29 cellular contexts compared by ENCODE assay signal in the genomic region with DNA sequence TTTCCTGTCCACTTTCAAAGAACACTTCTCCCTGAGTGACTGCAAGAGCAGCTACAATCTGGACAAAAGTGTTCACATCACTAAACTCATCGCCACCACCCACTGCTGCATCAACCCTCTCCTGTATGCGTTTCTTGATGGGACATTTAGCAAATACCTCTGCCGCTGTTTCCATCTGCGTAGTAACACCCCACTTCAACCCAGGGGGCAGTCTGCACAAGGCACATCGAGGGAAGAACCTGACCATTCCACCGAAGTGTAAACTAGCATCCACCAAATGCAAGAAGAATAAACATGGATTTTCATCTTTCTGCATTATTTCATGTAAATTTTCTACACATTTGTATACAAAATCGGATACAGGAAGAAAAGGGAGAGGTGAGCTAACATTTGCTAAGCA. TPM values are rescaled to one million over a fixed set of nuclear protein-coding genes. Genes with fewer than 3 reads are reported as not detected.
A peak's percentile ranks its signal among the peaks of the same experiment; 100 is the strongest.
DNase-seq lines count a peak whose midpoint lies in the region; ATAC-seq and TF ChIP-seq lines count a peak whose summit lies in the region.
"Had no signal": no experiment of that assay in that cellular context is flagged by ENCODE, and none has a peak within 500 bp of the region (broad histone marks: within the 10 kb centered on the region; RNA-seq: fewer than 3 reads in every experiment).

No MANE protein-coding gene starts in this region.

- no peak overlapping the region for H3K4me3 ChIP-seq in endodermal cell (ENCODE audit: low read length)
- no peak overlapping the region for H3K4me3 ChIP-seq in psoas muscle
- H3K4me3 ChIP-seq: adrenal gland, sigmoid colon, thoracic aorta had no signal

- no peak overlapping the region for H3K27ac Mint-ChIP-seq in endodermal cell
- H3K27ac Mint-ChIP-seq: progenitor cell of endocrine pancreas had no signal

- TF ChIP-seq CTCF in GM13976 (IDR thresholded peaks at IDR 0.05; ENCODE audit: borderline replicate concordance, control extremely low read depth, extremely low read depth, insufficient read depth, missing control alignments), result no peak
- peak; percentile 57 for TF ChIP-seq CTCF in endodermal cell (conservative IDR thresholded peaks at IDR 0.05)
- no peak for TF ChIP-seq CTCF in psoas muscle (IDR thresholded peaks at IDR 0.05)

- no peak overlapping the region for H3K4me3 Mint-ChIP-seq in endodermal cell
- H3K4me3 Mint-ChIP-seq: activated B cell treated with CpG ODN at 0.5 μM for 24 hours had no signal

- H3K9ac ChIP-seq in endodermal cell (ENCODE audit: extremely low read depth, low read length, poor library complexity, severe bottlenecking), result no peak overlapping the region

- H3K4me1 ChIP-seq in endodermal cell (ENCODE audit: control insufficient read depth, insufficient read depth, low read length) (no peaks in the 10 kb centered on the region), psoas muscle (peaks cover 27% of the 10 kb centered on the region)
- H3K4me1 ChIP-seq: adrenal gland, breast epithelium, foreskin keratinocyte, sigmoid colon had no signal

- no peaks in the 10 kb centered on the region for H3K27me3 Mint-ChIP-seq in endodermal cell (ENCODE audit: insufficient read depth)
- H3K27me3 Mint-ChIP-seq: activated B cell treated with CpG ODN at 0.5 μM for 24 hours had no signal

- H3K9me3 ChIP-seq in KOPT-K1 (ENCODE audit: insufficient read depth, low read length, poor library complexity, severe bottlenecking) (no peaks in the 10 kb centered on the region), endodermal cell (ENCODE audit: control insufficient read depth, low read length) (no peaks in the 10 kb centered on the region), psoas muscle (no peaks in the 10 kb centered on the region)
- H3K9me3 ChIP-seq: adrenal gland, breast epithelium, Peyer's patch, sigmoid colon, thoracic aorta had no signal

- no peaks in the 10 kb centered on the region for H3K36me3 Mint-ChIP-seq in endodermal cell (ENCODE audit: low read depth)

- H3K27me3 ChIP-seq in endodermal cell (ENCODE audit: control insufficient read depth, insufficient read depth, low read length, poor library complexity, severe bottlenecking) (no peaks in the 10 kb centered on the region), psoas muscle (ENCODE audit: insufficient read depth in 3 of 3, low read length in 2 of 3) (no peaks in the 10 kb centered on the region)
- H3K27me3 ChIP-seq: adrenal gland, foreskin keratinocyte, Peyer's patch had no signal

- intact Hi-C loops in psoas muscle (cut with DNase I), result no loop called here
- intact Hi-C loops in cardiac septum (cut with DNase I), result no loop called here

- WGBS in endodermal cell (ENCODE audit: insufficient coverage in 1 of 2, insufficient read length in 1 of 2), 2 experiments, result 87 to 90% methylated on average over 7 of the region's 7 CpGs
- 69 to 80% (median 79%) methylated on average over 7 of the region's 7 CpGs for WGBS in psoas muscle, 3 donors

- in situ Hi-C loops in GM13976 (cut with MboI; ENCODE audit: low sequenced_read_pairs, unreplicated experiment), result no loop called here

- H3K4me1 Mint-ChIP-seq in endodermal cell, result peaks cover 2% of the 10 kb centered on the region

- ATAC-seq in psoas muscle (no peak), GM21717 (IDR thresholded peaks at IDR 0.05; ENCODE audit: unreplicated experiment) (no peak)
- ATAC-seq: esophagus mucosa; foreskin keratinocyte; stimulated activated naive CD8-positive, alpha-beta T cell treated with anti-CD3 and anti-CD28 coated beads, Interleukin-15, Interleukin-2, amounts not matched to agents 100 U/mL and 50 U/mL, for 24 hours had no signal

- no peaks in the 10 kb centered on the region for H3K9me3 Mint-ChIP-seq in endodermal cell
- H3K9me3 Mint-ChIP-seq: activated B cell treated with CpG ODN at 0.5 μM for 24 hours, CD14-positive monocyte had no signal

- H3K36me3 ChIP-seq in KOPT-K1 (ENCODE audit: insufficient read depth, low read length), result peaks cover 7% of the 10 kb centered on the region; the same call in 1 of the 2 replicates
- no peaks in the 10 kb centered on the region for H3K36me3 ChIP-seq in endodermal cell (ENCODE audit: control insufficient read depth, insufficient read depth, low read length)
- no peaks in the 10 kb centered on the region for H3K36me3 ChIP-seq in psoas muscle (ENCODE audit: insufficient read depth in 1 of 2, low read depth in 1 of 2)
- H3K36me3 ChIP-seq: adrenal gland, breast epithelium, Peyer's patch, sigmoid colon, thoracic aorta had no signal

- H3K27ac ChIP-seq in KOPT-K1 (ENCODE audit: low read depth, low read length, poor library complexity, severe bottlenecking) (peak overlapping the region; percentile 84), endodermal cell (ENCODE audit: low read depth, low read length) (no peak overlapping the region), psoas muscle (peak overlapping the region; percentile 73)
- H3K27ac ChIP-seq: adrenal gland, foreskin keratinocyte, sigmoid colon, thoracic aorta had no signal

- DNase-seq in GM13976 (ENCODE audit: low spot score) (peak; percentile 1), endodermal cell (no peak), psoas muscle (no peak), LoVo (ENCODE audit: low spot score) (no peak), GF-D8 (lab: John Stamatoyannopoulos, UW) (no peak), cardiac septum (ENCODE audit: low spot score) (no peak)
- DNase-seq: activated B cell treated with CpG ODN at 0.5 μM for 24 hours; activated CD4-positive, alpha-beta T cell treated with anti-CD3 and anti-CD28 coated beads, Interleukin-2, amount 50 U/mL, for 4 hours; activated effector memory CD4-positive, alpha-beta T cell treated with anti-CD3 and anti-CD28 coated beads, Interleukin-2, amount 50 U/mL, for 16 hours; adrenal gland; DMS 273 treated with DMSO at 0.1 percent for 48 hours; effector memory CD4-positive, alpha-beta T cell; foreskin keratinocyte; GOT3; mammary epithelial cell; NCI-H1092 treated with DMSO at 0.1 percent for 48 hours; NCI-H2029; NCI-H524 treated with DMSO at 0.1 percent for 48 hours; Peyer's patch; SHP77 treated with DMSO at 0.1 percent for 48 hours; sigmoid colon; stimulated activated naive CD8-positive, alpha-beta T cell treated with anti-CD3 and anti-CD28 coated beads, Interleukin-15, Interleukin-2, amounts not matched to agents 100 U/mL and 50 U/mL, for 24 hours had no signal

RNA-seq across cellular contexts. Expression of gene CCRL2, which starts 1.8 kb away (rescaled TPM):
- total RNA-seq in endodermal cell (not detected), psoas muscle (1 to 10 TPM; 1.0 to 1.8 (median 1.7) TPM), cardiac septum (1.3 TPM)
- polyA plus RNA-seq in endodermal cell (2013, experiment 1 of 2), result not detected
- polyA plus RNA-seq in endodermal cell (2013, experiment 2 of 2), result not detected
- polyA plus RNA-seq in psoas muscle, result 1 to 10 TPM in 1 of 3 donors, under 1 TPM in 2; 0.55 to 1.1 (median 0.70) TPM
- total RNA-seq: foreskin keratinocyte, mammary epithelial cell, progenitor cell of endocrine pancreas had no signal
- polyA plus RNA-seq: foreskin keratinocyte, mammary epithelial cell had no signal

RNA-seq across cellular contexts. Expression of gene CCR5, which starts 38.1 kb away (rescaled TPM):
- not detected for total RNA-seq in endodermal cell
- not detected for polyA plus RNA-seq in endodermal cell (2013, experiment 1 of 2)
- polyA plus RNA-seq in endodermal cell (2013, experiment 2 of 2), result not detected
- 1 to 10 TPM in 1 of 4 donors, under 1 TPM in 3; 0.19 to 1.1 (median 0.52) TPM for total RNA-seq in psoas muscle
- polyA plus RNA-seq in psoas muscle, result under 1 TPM; 0.08 to 0.21 (median 0.14) TPM
- 0.81 TPM for total RNA-seq in cardiac septum
- total RNA-seq: foreskin keratinocyte, mammary epithelial cell, progenitor cell of endocrine pancreas had no signal
- polyA plus RNA-seq: foreskin keratinocyte, mammary epithelial cell had no signal

RNA-seq across cellular contexts. Expression of gene CCR2, which starts 54.9 kb away (rescaled TPM):
- total RNA-seq in endodermal cell, result not detected
- not detected for polyA plus RNA-seq in endodermal cell (2013, experiment 1 of 2)
- polyA plus RNA-seq in endodermal cell (2013, experiment 2 of 2), result not detected
- total RNA-seq in psoas muscle, result 1 to 10 TPM in 1 of 4 donors, under 1 TPM in 3; 0.23 to 1.0 (median 0.38) TPM
- under 1 TPM; 0.10 to 0.34 (median 0.27) TPM for polyA plus RNA-seq in psoas muscle
- total RNA-seq in cardiac septum, result 1.3 TPM
- total RNA-seq: foreskin keratinocyte, mammary epithelial cell, progenitor cell of endocrine pancreas had no signal
- polyA plus RNA-seq: foreskin keratinocyte, mammary epithelial cell had no signal

RNA-seq across cellular contexts. Expression of gene LTF, which starts 55.9 kb away (rescaled TPM):
- total RNA-seq in endodermal cell (under 1 TPM; 0.24 to 0.31 TPM), psoas muscle (1 to 10 TPM; 2.0 to 3.8 (median 3.2) TPM), cardiac septum (5.4 TPM)
- polyA plus RNA-seq in endodermal cell (2013, experiment 1 of 2), result not detected
- not detected for polyA plus RNA-seq in endodermal cell (2013, experiment 2 of 2)
- polyA plus RNA-seq in psoas muscle, result 1 to 10 TPM in 1 of 3 donors, under 1 TPM in 2; 0.73 to 1.9 (median 0.94) TPM
- total RNA-seq: activated B cell treated with CpG ODN at 0.5 μM for 24 hours, foreskin keratinocyte had no signal
- polyA plus RNA-seq: CD14-positive monocyte, foreskin keratinocyte had no signal
